In the genomic region with DNA sequence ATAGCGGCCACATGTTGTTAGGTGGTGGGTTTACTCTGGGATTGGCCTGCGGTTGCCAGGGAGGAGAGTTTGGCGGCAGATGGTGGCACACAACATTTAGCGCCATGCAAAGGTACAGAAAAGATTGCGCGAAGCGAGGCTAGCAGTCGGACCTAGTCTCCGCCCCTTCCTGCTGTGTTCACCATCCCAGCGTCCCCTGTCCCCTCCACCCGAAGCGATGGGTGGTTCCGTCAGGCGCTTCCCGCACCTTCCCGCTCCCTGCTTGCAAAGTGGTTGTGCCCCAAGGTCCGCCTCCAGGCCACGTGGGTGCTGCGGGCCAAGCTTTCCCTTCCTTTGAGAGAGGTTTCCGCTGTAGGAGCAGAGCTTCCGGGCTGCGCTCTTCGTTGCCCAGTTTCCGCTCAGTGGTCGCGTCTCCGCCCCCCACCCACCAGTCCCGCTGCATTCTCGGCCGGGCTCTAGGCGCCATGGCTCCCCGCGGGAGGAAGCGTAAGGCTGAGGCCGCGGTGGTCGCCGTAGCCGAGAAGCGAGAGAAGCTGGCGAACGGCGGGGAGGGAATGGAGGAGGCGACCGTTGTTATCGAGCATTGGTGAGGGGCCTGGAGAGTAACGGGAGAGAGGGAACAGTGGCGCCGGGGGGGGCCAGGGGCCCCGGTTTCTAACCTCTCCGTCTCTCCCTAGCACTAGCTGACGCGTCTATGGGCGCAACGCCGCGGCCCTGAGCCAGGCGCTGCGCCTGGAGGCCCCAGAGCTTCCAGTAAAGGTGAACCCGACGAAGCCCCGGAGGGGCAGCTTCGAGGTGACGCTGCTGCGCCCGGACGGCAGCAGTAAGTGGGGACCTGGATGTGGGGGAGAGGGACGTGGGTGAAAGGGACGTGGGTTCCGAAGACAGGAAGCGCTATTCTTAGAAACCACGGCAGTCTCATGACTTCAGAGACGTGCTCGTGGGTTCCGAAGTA, we compare ENCODE assay signal across 1 cellular context.
TF ChIP-seq lines count a peak whose summit lies in the region.

A gene with protein sequence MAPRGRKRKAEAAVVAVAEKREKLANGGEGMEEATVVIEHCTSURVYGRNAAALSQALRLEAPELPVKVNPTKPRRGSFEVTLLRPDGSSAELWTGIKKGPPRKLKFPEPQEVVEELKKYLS (plus strand): TSS at position 360 of the 955 bp plus-strand sequence. CDS start 105 bp downstream, at position 465.

TF ChIP-seq in K562, 482 proteins besides CTCF, POLR2A, EP300 and RAD21 (continued from another document and continues in another):
- TF ChIP-seq, protein P1, sequence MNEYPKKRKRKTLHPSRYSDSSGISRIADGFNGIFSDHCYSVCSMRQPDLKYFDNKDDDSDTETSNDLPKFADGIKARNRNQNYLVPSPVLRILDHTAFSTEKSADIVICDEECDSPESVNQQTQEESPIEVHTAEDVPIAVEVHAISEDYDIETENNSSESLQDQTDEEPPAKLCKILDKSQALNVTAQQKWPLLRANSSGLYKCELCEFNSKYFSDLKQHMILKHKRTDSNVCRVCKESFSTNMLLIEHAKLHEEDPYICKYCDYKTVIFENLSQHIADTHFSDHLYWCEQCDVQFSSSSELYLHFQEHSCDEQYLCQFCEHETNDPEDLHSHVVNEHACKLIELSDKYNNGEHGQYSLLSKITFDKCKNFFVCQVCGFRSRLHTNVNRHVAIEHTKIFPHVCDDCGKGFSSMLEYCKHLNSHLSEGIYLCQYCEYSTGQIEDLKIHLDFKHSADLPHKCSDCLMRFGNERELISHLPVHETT (CRISPR knock-in tag; conservative IDR thresholded peaks at IDR 0.05 in 1 of 2, IDR thresholded peaks at IDR 0.05 in 1 of 2), result peak in 1 of 2 experiments; percentile 92; a peak in 2 of 4 replicates
- TF ChIP-seq, protein P2, sequence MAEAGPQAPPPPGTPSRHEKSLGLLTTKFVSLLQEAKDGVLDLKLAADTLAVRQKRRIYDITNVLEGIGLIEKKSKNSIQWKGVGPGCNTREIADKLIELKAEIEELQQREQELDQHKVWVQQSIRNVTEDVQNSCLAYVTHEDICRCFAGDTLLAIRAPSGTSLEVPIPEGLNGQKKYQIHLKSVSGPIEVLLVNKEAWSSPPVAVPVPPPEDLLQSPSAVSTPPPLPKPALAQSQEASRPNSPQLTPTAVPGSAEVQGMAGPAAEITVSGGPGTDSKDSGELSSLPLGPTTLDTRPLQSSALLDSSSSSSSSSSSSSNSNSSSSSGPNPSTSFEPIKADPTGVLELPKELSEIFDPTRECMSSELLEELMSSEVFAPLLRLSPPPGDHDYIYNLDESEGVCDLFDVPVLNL (CRISPR knock-in tag; IDR thresholded peaks at IDR 0.05; ENCODE audit: low read depth), result peak; percentile 89; the same call in 1 of the 2 replicates
- peak; percentile 96 for TF ChIP-seq CXXC5 (CRISPR knock-in tag; IDR thresholded peaks at IDR 0.05)
- TF ChIP-seq WHSC1 (IDR thresholded peaks at IDR 0.05; ENCODE audit: low read length), result no peak
- peak; percentile 70 for TF ChIP-seq TEAD4 (IDR thresholded peaks at IDR 0.05; ENCODE audit: low read length)
- TF ChIP-seq TEAD4 (CRISPR knock-in tag; IDR thresholded peaks at IDR 0.05; ENCODE audit: borderline replicate concordance), result no peak
- no peak for TF ChIP-seq TFAM (CRISPR knock-in tag; conservative IDR thresholded peaks at IDR 0.05)
- no peak for TF ChIP-seq PCBP1 (IDR thresholded peaks at IDR 0.05; ENCODE audit: low read depth, low read length, poor library complexity, severe bottlenecking)
- TF ChIP-seq, protein P3, sequence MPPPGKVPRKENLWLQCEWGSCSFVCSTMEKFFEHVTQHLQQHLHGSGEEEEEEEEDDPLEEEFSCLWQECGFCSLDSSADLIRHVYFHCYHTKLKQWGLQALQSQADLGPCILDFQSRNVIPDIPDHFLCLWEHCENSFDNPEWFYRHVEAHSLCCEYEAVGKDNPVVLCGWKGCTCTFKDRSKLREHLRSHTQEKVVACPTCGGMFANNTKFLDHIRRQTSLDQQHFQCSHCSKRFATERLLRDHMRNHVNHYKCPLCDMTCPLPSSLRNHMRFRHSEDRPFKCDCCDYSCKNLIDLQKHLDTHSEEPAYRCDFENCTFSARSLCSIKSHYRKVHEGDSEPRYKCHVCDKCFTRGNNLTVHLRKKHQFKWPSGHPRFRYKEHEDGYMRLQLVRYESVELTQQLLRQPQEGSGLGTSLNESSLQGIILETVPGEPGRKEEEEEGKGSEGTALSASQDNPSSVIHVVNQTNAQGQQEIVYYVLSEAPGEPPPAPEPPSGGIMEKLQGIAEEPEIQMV (tag; conservative IDR thresholded peaks at IDR 0.05; ENCODE audit: low read depth), result peak; percentile 90
- peak; percentile 98; the same call in 1 of the 2 replicates for TF ChIP-seq PHF8 (IDR thresholded peaks at IDR 0.05; ENCODE audit: borderline replicate concordance, low read length)
- TF ChIP-seq SMAD3 (CRISPR knock-in tag; conservative IDR thresholded peaks at IDR 0.05), result 0 out of 2 replicates have a peak, but pooled peaks have one; percentile 26
- TF ChIP-seq, protein P4, sequence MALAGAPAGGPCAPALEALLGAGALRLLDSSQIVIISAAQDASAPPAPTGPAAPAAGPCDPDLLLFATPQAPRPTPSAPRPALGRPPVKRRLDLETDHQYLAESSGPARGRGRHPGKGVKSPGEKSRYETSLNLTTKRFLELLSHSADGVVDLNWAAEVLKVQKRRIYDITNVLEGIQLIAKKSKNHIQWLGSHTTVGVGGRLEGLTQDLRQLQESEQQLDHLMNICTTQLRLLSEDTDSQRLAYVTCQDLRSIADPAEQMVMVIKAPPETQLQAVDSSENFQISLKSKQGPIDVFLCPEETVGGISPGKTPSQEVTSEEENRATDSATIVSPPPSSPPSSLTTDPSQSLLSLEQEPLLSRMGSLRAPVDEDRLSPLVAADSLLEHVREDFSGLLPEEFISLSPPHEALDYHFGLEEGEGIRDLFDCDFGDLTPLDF (CRISPR knock-in tag; IDR thresholded peaks at IDR 0.05), result peak; percentile 86
- TF ChIP-seq, protein P5, sequence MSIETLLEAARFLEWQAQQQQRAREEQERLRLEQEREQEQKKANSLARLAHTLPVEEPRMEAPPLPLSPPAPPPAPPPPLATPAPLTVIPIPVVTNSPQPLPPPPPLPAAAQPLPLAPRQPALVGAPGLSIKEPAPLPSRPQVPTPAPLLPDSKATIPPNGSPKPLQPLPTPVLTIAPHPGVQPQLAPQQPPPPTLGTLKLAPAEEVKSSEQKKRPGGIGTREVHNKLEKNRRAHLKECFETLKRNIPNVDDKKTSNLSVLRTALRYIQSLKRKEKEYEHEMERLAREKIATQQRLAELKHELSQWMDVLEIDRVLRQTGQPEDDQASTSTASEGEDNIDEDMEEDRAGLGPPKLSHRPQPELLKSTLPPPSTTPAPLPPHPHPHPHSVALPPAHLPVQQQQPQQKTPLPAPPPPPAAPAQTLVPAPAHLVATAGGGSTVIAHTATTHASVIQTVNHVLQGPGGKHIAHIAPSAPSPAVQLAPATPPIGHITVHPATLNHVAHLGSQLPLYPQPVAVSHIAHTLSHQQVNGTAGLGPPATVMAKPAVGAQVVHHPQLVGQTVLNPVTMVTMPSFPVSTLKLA (conservative IDR thresholded peaks at IDR 0.05), result peak; percentile 99
- TF ChIP-seq HDAC2 (IDR thresholded peaks at IDR 0.05), result peak; percentile 57
- TF ChIP-seq RBM25 (IDR thresholded peaks at IDR 0.05; ENCODE audit: low read depth, low read length, severe bottlenecking), result no peak
- TF ChIP-seq, protein P6, sequence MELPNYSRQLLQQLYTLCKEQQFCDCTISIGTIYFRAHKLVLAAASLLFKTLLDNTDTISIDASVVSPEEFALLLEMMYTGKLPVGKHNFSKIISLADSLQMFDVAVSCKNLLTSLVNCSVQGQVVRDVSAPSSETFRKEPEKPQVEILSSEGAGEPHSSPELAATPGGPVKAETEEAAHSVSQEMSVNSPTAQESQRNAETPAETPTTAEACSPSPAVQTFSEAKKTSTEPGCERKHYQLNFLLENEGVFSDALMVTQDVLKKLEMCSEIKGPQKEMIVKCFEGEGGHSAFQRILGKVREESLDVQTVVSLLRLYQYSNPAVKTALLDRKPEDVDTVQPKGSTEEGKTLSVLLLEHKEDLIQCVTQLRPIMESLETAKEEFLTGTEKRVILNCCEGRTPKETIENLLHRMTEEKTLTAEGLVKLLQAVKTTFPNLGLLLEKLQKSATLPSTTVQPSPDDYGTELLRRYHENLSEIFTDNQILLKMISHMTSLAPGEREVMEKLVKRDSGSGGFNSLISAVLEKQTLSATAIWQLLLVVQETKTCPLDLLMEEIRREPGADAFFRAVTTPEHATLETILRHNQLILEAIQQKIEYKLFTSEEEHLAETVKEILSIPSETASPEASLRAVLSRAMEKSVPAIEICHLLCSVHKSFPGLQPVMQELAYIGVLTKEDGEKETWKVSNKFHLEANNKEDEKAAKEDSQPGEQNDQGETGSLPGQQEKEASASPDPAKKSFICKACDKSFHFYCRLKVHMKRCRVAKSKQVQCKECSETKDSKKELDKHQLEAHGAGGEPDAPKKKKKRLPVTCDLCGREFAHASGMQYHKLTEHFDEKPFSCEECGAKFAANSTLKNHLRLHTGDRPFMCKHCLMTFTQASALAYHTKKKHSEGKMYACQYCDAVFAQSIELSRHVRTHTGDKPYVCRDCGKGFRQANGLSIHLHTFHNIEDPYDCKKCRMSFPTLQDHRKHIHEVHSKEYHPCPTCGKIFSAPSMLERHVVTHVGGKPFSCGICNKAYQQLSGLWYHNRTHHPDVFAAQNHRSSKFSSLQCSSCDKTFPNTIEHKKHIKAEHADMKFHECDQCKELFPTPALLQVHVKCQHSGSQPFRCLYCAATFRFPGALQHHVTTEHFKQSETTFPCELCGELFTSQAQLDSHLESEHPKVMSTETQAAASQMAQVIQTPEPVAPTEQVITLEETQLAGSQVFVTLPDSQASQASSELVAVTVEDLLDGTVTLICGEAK (IDR thresholded peaks at IDR 0.05), result peak; percentile 99
- TF ChIP-seq, protein P6 (CRISPR knock-in tag; IDR thresholded peaks at IDR 0.05), result no peak; the same call in 1 of the 2 replicates
- TF ChIP-seq ZNF76 (CRISPR knock-in tag; IDR thresholded peaks at IDR 0.05; ENCODE audit: borderline replicate concordance), result no peak
- TF ChIP-seq HDAC8 (tag; IDR thresholded peaks at IDR 0.05), result peak; percentile 38; the same call in 1 of the 2 replicates
- peak; percentile 87 for TF ChIP-seq RNF2 (IDR thresholded peaks at IDR 0.05)
- TF ChIP-seq, protein P7, sequence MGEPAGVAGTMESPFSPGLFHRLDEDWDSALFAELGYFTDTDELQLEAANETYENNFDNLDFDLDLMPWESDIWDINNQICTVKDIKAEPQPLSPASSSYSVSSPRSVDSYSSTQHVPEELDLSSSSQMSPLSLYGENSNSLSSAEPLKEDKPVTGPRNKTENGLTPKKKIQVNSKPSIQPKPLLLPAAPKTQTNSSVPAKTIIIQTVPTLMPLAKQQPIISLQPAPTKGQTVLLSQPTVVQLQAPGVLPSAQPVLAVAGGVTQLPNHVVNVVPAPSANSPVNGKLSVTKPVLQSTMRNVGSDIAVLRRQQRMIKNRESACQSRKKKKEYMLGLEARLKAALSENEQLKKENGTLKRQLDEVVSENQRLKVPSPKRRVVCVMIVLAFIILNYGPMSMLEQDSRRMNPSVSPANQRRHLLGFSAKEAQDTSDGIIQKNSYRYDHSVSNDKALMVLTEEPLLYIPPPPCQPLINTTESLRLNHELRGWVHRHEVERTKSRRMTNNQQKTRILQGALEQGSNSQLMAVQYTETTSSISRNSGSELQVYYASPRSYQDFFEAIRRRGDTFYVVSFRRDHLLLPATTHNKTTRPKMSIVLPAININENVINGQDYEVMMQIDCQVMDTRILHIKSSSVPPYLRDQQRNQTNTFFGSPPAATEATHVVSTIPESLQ (CRISPR knock-in tag; IDR thresholded peaks at IDR 0.05), result peak; percentile 72; the same call in 1 of the 2 replicates
- peak; percentile 74 for TF ChIP-seq NFIC (IDR thresholded peaks at IDR 0.05)
- TF ChIP-seq, protein P8, sequence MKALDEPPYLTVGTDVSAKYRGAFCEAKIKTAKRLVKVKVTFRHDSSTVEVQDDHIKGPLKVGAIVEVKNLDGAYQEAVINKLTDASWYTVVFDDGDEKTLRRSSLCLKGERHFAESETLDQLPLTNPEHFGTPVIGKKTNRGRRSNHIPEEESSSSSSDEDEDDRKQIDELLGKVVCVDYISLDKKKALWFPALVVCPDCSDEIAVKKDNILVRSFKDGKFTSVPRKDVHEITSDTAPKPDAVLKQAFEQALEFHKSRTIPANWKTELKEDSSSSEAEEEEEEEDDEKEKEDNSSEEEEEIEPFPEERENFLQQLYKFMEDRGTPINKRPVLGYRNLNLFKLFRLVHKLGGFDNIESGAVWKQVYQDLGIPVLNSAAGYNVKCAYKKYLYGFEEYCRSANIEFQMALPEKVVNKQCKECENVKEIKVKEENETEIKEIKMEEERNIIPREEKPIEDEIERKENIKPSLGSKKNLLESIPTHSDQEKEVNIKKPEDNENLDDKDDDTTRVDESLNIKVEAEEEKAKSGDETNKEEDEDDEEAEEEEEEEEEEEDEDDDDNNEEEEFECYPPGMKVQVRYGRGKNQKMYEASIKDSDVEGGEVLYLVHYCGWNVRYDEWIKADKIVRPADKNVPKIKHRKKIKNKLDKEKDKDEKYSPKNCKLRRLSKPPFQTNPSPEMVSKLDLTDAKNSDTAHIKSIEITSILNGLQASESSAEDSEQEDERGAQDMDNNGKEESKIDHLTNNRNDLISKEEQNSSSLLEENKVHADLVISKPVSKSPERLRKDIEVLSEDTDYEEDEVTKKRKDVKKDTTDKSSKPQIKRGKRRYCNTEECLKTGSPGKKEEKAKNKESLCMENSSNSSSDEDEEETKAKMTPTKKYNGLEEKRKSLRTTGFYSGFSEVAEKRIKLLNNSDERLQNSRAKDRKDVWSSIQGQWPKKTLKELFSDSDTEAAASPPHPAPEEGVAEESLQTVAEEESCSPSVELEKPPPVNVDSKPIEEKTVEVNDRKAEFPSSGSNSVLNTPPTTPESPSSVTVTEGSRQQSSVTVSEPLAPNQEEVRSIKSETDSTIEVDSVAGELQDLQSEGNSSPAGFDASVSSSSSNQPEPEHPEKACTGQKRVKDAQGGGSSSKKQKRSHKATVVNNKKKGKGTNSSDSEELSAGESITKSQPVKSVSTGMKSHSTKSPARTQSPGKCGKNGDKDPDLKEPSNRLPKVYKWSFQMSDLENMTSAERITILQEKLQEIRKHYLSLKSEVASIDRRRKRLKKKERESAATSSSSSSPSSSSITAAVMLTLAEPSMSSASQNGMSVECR (CRISPR knock-in tag; IDR thresholded peaks at IDR 0.05), result peak; percentile 99
- no peak for TF ChIP-seq KAT8 (IDR thresholded peaks at IDR 0.05; ENCODE audit: low read depth)
